8 cellular contexts compared by ENCODE assay signal in the genomic region with DNA sequence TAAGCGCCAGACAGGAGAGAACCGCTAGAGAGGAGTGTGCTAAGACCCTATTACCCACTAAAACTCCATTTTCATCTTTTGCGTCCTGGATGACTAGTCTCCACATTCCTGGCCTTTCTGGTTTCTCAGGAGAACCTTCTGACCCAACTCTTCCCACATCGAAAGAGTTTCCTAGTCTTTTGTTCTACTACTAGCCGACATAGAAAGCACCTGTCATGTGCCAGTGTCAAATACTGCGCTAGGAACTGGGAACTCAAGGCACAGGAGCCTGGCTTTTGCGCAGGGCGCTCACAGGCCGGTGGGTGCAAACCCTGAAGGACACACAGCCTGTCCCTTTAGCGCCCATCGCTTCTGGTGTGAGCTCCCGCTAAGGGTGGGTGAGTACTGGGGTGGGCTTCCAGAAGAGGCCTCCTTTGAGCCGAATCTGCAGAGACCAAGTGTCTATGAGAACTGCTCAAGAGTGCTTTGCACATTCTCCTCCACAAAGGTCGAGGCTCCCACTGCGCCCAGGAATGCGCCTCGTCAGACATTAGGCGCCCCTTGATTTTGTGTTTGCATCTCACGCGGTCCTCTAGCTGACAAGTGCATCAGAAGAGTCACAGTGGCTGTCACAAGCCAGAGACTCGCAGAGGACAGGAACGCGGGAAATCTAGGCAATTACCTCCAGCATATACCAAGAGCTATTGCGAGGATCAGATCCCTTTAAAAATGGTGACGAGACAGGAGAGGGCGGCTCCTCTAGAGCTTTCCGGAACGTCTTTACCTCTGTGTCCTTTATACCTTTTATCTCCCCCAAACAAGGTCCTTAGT. TPM values are rescaled to one million over a fixed set of nuclear protein-coding genes. Genes with fewer than 3 reads are reported as not detected.
DNase-seq lines count a peak whose midpoint lies in the region; ATAC-seq, FAIRE-seq and TF ChIP-seq lines count a peak whose summit lies in the region.

No MANE protein-coding gene starts in this region.

- POLR2A ChIA-PET in K562 (lab: Yijun Ruan, JAX) = interaction anchor here (0.6 to 2.3 kb wide), 7 partner anchors 14 to 419 kb away, joined by 3 to 9 read pairs (median 3); a partner anchor contains a TSS

- peaks cover 4% of the 10 kb centered on the region for H3K9me1 ChIP-seq in K562 (ENCODE audit: control insufficient read depth, insufficient read depth, low read length)

- peak overlapping the region; percentile 74 for H3K4me3 ChIP-seq in K562

- H3K4me1 ChIP-seq in K562 (replicated peaks in 1 of 2; ENCODE audit: control insufficient read depth in 2 of 2, insufficient read depth in 2 of 2, low read length in 2 of 2) = peaks cover 23 to 60% of the 10 kb centered on the region in 2 experiments

- 2% methylated on average over 28 of the region's 28 CpGs for WGBS in K562 (ENCODE audit: insufficient coverage, low coverage, missing lambda C conversion rate)

- in situ Hi-C loops in K562 (cut with MboI) = no loop called here

- TF ChIP-seq RAD21 in K562 (CRISPR knock-in tag; conservative IDR thresholded peaks at IDR 0.05 in 1 of 2, IDR thresholded peaks at IDR 0.05 in 1 of 2) = no peak

- H3K9ac ChIP-seq in K562 (ENCODE audit: insufficient read depth in 1 of 2, low read depth in 2 of 2, low read length in 2 of 2) = peak overlapping the region; percentile 90 to 92

- no peak for TF ChIP-seq POLR2A in K562 (conservative IDR thresholded peaks at IDR 0.05)

- no peak for TF ChIP-seq CTCF in K562 (IDR thresholded peaks at IDR 0.05 in 2 of 3, conservative IDR thresholded peaks at IDR 0.05 in 1 of 3; ENCODE audit: insufficient read depth in 2 of 3, low read depth in 1 of 3, low read length in 3 of 3)

- peaks cover 87% of the 10 kb centered on the region for H3K79me2 ChIP-seq in K562 (ENCODE audit: control insufficient read depth, insufficient read depth, low read length)

- ATAC-seq in K562 (peak; percentile 7), HG03025 (IDR thresholded peaks at IDR 0.05; ENCODE audit: low FRiP score, unreplicated experiment) (no peak)

- no TSS peak for BruUV-seq in K562 (replicated peaks; lab: Mats Ljungman, UMichigan)

- DNase-seq in NCI-H510A treated with DMSO at 0.1 percent for 48 hours (lab: John Stamatoyannopoulos, UW) (peak; percentile 67), NCI-H510A (lab: John Stamatoyannopoulos, UW) (no peak), NCI-H345 (lab: John Stamatoyannopoulos, UW) (peak; percentile 71), K562 (ENCODE audit: extremely low read depth in 1 of 4, low spot score in 3 of 4) (peak in 1 of 4 experiments; percentile 72), lung microvascular endothelial cell (ENCODE audit: low read depth in 2 of 2) (peak; percentile 29 to 33), KG1 (lab: John Stamatoyannopoulos, UW) (no peak), HuH-7 (ENCODE audit: low spot score) (no peak)

- H3K9me3 ChIP-seq in K562 (replicated peaks; ENCODE audit: control insufficient read depth, insufficient read depth, low read depth, low read length) = no peaks in the 10 kb centered on the region

- intact Hi-C loops in K562 (cut with micrococcal nuclease) = loop anchor here (5.0 to 10.0 kb wide), 4 partner anchors 48 to 404 kb away; a partner anchor contains a TSS

- CTCF ChIA-PET in K562 (lab: Yijun Ruan, JAX; ENCODE audit: low intra/inter-chr PET ratio) = no interaction called here

- peak overlapping the region; percentile 67 for H2AFZ ChIP-seq in K562 (ENCODE audit: low read depth, low read length)

- H4K20me1 ChIP-seq in K562 (replicated peaks; ENCODE audit: control insufficient read depth, insufficient read depth, low read length) = peaks cover 6% of the 10 kb centered on the region

- TF ChIP-seq EP300 in K562 (IDR thresholded peaks at IDR 0.05; ENCODE audit: low read length) = no peak

- H3K36me3 ChIP-seq in K562 (ENCODE audit: control insufficient read depth, insufficient read depth, low read length) = peaks cover 17% of the 10 kb centered on the region

- peak overlapping the region; percentile 86 for H3K4me2 ChIP-seq in K562 (ENCODE audit: insufficient read depth, low read length)

- no peak for FAIRE-seq in K562 (lab: Jason Lieb, UNC)

- H3K27ac ChIP-seq in K562 (ENCODE audit: extremely low read depth, low read depth, low read length) = peak overlapping the region; percentile 86

- no peaks in the 10 kb centered on the region for H3K27me3 ChIP-seq in K562 (ENCODE audit: control insufficient read depth in 2 of 2, insufficient read depth in 2 of 2, low read length in 2 of 2)

RNA-seq across cellular contexts. Expression of a gene that starts 2.0 kb away (rescaled TPM):
- total RNA-seq in K562 (2011; cell fraction: chromatin; rRNA removed; ENCODE audit: low replicate concordance) = 28.6 and 81.3 TPM in 2 replicates
- total RNA-seq in K562 (2011; cell fraction: nucleolus; rRNA removed) = 130 and 156 TPM in 2 replicates
- 96.8 and 111 TPM in 2 replicates for total RNA-seq in K562 (2011; cell fraction: nucleoplasm; rRNA removed)
- total RNA-seq in K562 (2014; rRNA removed) (509 and 525 TPM in 2 replicates), K562 (2014; rRNA removed; fragmentation: Illumina TruSeq; extraction: Trizol) (498 and 574 TPM in 2 replicates), K562 (2015; rRNA removed; fragmentation: Illumina TruSeq; extraction: Trizol) (469 and 476 TPM in 2 replicates), K562 (2021) (460 and 522 TPM in 2 replicates), lung microvascular endothelial cell (354 and 411 TPM in 2 replicates)
- polyA plus RNA-seq in K562 (2011; rRNA removed) (331 and 538 TPM in 2 replicates), K562 (2014; fragmentation: Illumina TruSeq; extraction: Trizol) (538 and 584 TPM in 2 replicates), K562 (2014; fragmentation: Nextera tagmentation; extraction: Ambion mirVana) (1,000 to 10,000 TPM; 2,413 to 2,775 TPM), K562 (2014; rRNA removed) (729 and 824 TPM in 2 replicates)
- 662 and 1,258 TPM in 2 replicates for polyA plus RNA-seq in K562 (2011; cell fraction: cytosol; rRNA removed)
- 149 and 186 TPM in 2 replicates for polyA plus RNA-seq in K562 (2011; cell fraction: nucleus; rRNA removed)
- 361 and 450 TPM in 2 replicates for polyA plus RNA-seq in K562 (2012)
- 209 and 374 TPM in 2 replicates for polyA minus RNA-seq in K562 (2011; rRNA and poly(A)+ RNA removed)
- 99.7 and 217 TPM in 2 replicates for polyA minus RNA-seq in K562 (2011; cell fraction: cytosol; rRNA and poly(A)+ RNA removed)
- 36.3 and 46.2 TPM in 2 replicates for polyA minus RNA-seq in K562 (2011; cell fraction: nucleus; rRNA and poly(A)+ RNA removed)

RNA-seq across cellular contexts. Expression of a gene that starts 2.4 kb away (rescaled TPM):
- 12.2 and 22.3 TPM in 2 replicates for total RNA-seq in K562 (2011; cell fraction: chromatin; rRNA removed; ENCODE audit: low replicate concordance)
- 14.2 and 14.7 TPM in 2 replicates for total RNA-seq in K562 (2011; cell fraction: nucleolus; rRNA removed)
- 12.9 and 19.9 TPM in 2 replicates for total RNA-seq in K562 (2011; cell fraction: nucleoplasm; rRNA removed)
- total RNA-seq in K562 (2014; rRNA removed) (6.6 and 8.3 TPM in 2 replicates), K562 (2014; rRNA removed; fragmentation: Illumina TruSeq; extraction: Trizol) (3.0 and 3.7 TPM in 2 replicates), K562 (2015; rRNA removed; fragmentation: Illumina TruSeq; extraction: Trizol) (4.0 and 5.1 TPM in 2 replicates), K562 (2021) (33.4 and 33.7 TPM in 2 replicates), lung microvascular endothelial cell (3.7 and 3.8 TPM in 2 replicates)
- polyA plus RNA-seq in K562 (2011; rRNA removed) (5.9 and 7.0 TPM in 2 replicates), K562 (2014; fragmentation: Illumina TruSeq; extraction: Trizol) (14.0 and 17.8 TPM in 2 replicates), K562 (2014; fragmentation: Nextera tagmentation; extraction: Ambion mirVana) (1 to 10 TPM; 1.3 to 1.4 TPM), K562 (2014; rRNA removed) (17.1 and 20.3 TPM in 2 replicates)
- 7.1 and 19.3 TPM in 2 replicates for polyA plus RNA-seq in K562 (2011; cell fraction: cytosol; rRNA removed)
- 12.9 and 33.2 TPM in 2 replicates for polyA plus RNA-seq in K562 (2011; cell fraction: nucleus; rRNA removed)
- 22.2 and 28.1 TPM in 2 replicates for polyA plus RNA-seq in K562 (2012)
- 4.2 and 5.7 TPM in 2 replicates for polyA minus RNA-seq in K562 (2011; rRNA and poly(A)+ RNA removed)
- polyA minus RNA-seq in K562 (2011; cell fraction: cytosol; rRNA and poly(A)+ RNA removed) = 12.4 and 18.0 TPM in 2 replicates
- polyA minus RNA-seq in K562 (2011; cell fraction: nucleus; rRNA and poly(A)+ RNA removed) = 3.0 and 5.5 TPM in 2 replicates

RNA-seq across cellular contexts. Expression of a gene that starts 20.4 kb away (rescaled TPM):
- 5.3 and 11.2 TPM in 2 replicates for total RNA-seq in K562 (2011; cell fraction: chromatin; rRNA removed; ENCODE audit: low replicate concordance)
- 8.9 and 9.2 TPM in 2 replicates for total RNA-seq in K562 (2011; cell fraction: nucleolus; rRNA removed)
- 10.9 and 12.7 TPM in 2 replicates for total RNA-seq in K562 (2011; cell fraction: nucleoplasm; rRNA removed)
- total RNA-seq in K562 (2014; rRNA removed) (21.7 and 29.6 TPM in 2 replicates), K562 (2014; rRNA removed; fragmentation: Illumina TruSeq; extraction: Trizol) (7.2 and 11.7 TPM in 2 replicates), K562 (2015; rRNA removed; fragmentation: Illumina TruSeq; extraction: Trizol) (15.6 and 15.7 TPM in 2 replicates), K562 (2021) (60.7 and 78.7 TPM in 2 replicates), lung microvascular endothelial cell (3.5 and 3.6 TPM in 2 replicates)
- polyA plus RNA-seq in K562 (2011; rRNA removed) (13.0 and 20.5 TPM in 2 replicates), K562 (2014; fragmentation: Illumina TruSeq; extraction: Trizol) (15.0 and 29.4 TPM in 2 replicates), K562 (2014; fragmentation: Nextera tagmentation; extraction: Ambion mirVana) (10 to 100 TPM in 1 of 2 experiments, 1 to 10 TPM in 1; 5.0 to 10.7 TPM), K562 (2014; rRNA removed) (38.9 and 57.5 TPM in 2 replicates)
- polyA plus RNA-seq in K562 (2011; cell fraction: cytosol; rRNA removed) = 7.8 and 30.3 TPM in 2 replicates
- 6.0 and 11.9 TPM in 2 replicates for polyA plus RNA-seq in K562 (2011; cell fraction: nucleus; rRNA removed)
- polyA plus RNA-seq in K562 (2012) = 25.2 and 31.6 TPM in 2 replicates
- 2.4 and 3.5 TPM in 2 replicates for polyA minus RNA-seq in K562 (2011; rRNA and poly(A)+ RNA removed)
- polyA minus RNA-seq in K562 (2011; cell fraction: cytosol; rRNA and poly(A)+ RNA removed) = 4.8 and 12.4 TPM in 2 replicates
- 2.6 and 3.9 TPM in 2 replicates for polyA minus RNA-seq in K562 (2011; cell fraction: nucleus; rRNA and poly(A)+ RNA removed)

RNA-seq across cellular contexts. Expression of a gene that starts 45.4 kb away (rescaled TPM):
- 330 and 658 TPM in 2 replicates for total RNA-seq in K562 (2011; cell fraction: chromatin; rRNA removed; ENCODE audit: low replicate concordance)
- 248 and 270 TPM in 2 replicates for total RNA-seq in K562 (2011; cell fraction: nucleolus; rRNA removed)
- total RNA-seq in K562 (2011; cell fraction: nucleoplasm; rRNA removed) = 297 and 366 TPM in 2 replicates
- total RNA-seq in K562 (2014; rRNA removed) (31.4 and 34.9 TPM in 2 replicates), K562 (2014; rRNA removed; fragmentation: Illumina TruSeq; extraction: Trizol) (17.4 and 18.4 TPM in 2 replicates), K562 (2015; rRNA removed; fragmentation: Illumina TruSeq; extraction: Trizol) (22.7 and 23.6 TPM in 2 replicates), K562 (2021) (61.3 and 71.7 TPM in 2 replicates), lung microvascular endothelial cell (12.0 and 17.3 TPM in 2 replicates)
- polyA plus RNA-seq in K562 (2011; rRNA removed) (30.0 and 30.6 TPM in 2 replicates), K562 (2014; fragmentation: Illumina TruSeq; extraction: Trizol) (30.2 and 33.4 TPM in 2 replicates), K562 (2014; fragmentation: Nextera tagmentation; extraction: Ambion mirVana) (1 to 10 TPM; 3.1 to 3.4 TPM), K562 (2014; rRNA removed) (47.8 and 55.0 TPM in 2 replicates)
- polyA plus RNA-seq in K562 (2011; cell fraction: cytosol; rRNA removed) = 11.8 and 25.6 TPM in 2 replicates
- 127 and 214 TPM in 2 replicates for polyA plus RNA-seq in K562 (2011; cell fraction: nucleus; rRNA removed)
- polyA plus RNA-seq in K562 (2012) = 36.2 and 46.8 TPM in 2 replicates
- polyA minus RNA-seq in K562 (2011; rRNA and poly(A)+ RNA removed) = 20.1 and 32.9 TPM in 2 replicates
- 13.9 and 19.0 TPM in 2 replicates for polyA minus RNA-seq in K562 (2011; cell fraction: cytosol; rRNA and poly(A)+ RNA removed)
- 52.0 and 68.0 TPM in 2 replicates for polyA minus RNA-seq in K562 (2011; cell fraction: nucleus; rRNA and poly(A)+ RNA removed)

RNA-seq across cellular contexts. Expression of a gene that starts 48.8 kb away (rescaled TPM):
- total RNA-seq in K562 (2011; cell fraction: chromatin; rRNA removed; ENCODE audit: low replicate concordance) = 27.6 and 39.9 TPM in 2 replicates
- total RNA-seq in K562 (2011; cell fraction: nucleolus; rRNA removed) = 17.5 and 18.2 TPM in 2 replicates
- 23.2 and 28.6 TPM in 2 replicates for total RNA-seq in K562 (2011; cell fraction: nucleoplasm; rRNA removed)
- 14.4 and 18.1 TPM in 2 replicates for total RNA-seq in K562 (2014; rRNA removed)
- 24.0 and 24.1 TPM in 2 replicates for total RNA-seq in K562 (2014; rRNA removed; fragmentation: Illumina TruSeq; extraction: Trizol)
- 27.9 and 29.3 TPM in 2 replicates for total RNA-seq in K562 (2015; rRNA removed; fragmentation: Illumina TruSeq; extraction: Trizol)
- total RNA-seq in K562 (2021) = 25.8 and 29.9 TPM in 2 replicates
- 16.6 and 23.0 TPM in 2 replicates for polyA plus RNA-seq in K562 (2011; rRNA removed)
- polyA plus RNA-seq in K562 (2011; cell fraction: cytosol; rRNA removed) = 14.6 and 27.3 TPM in 2 replicates
- polyA plus RNA-seq in K562 (2011; cell fraction: nucleus; rRNA removed) = 34.1 and 43.1 TPM in 2 replicates
- polyA plus RNA-seq in K562 (2012) = 19.7 and 23.1 TPM in 2 replicates
- 25.5 and 29.6 TPM in 2 replicates for polyA plus RNA-seq in K562 (2014; fragmentation: Illumina TruSeq; extraction: Trizol)
- 1 to 10 TPM; 3.7 to 5.7 TPM for polyA plus RNA-seq in K562 (2014; fragmentation: Nextera tagmentation; extraction: Ambion mirVana)
- 17.9 and 27.2 TPM in 2 replicates for polyA plus RNA-seq in K562 (2014; rRNA removed)
- 35.1 and 73.8 TPM in 2 replicates for polyA minus RNA-seq in K562 (2011; rRNA and poly(A)+ RNA removed)
- 15.0 and 21.8 TPM in 2 replicates for polyA minus RNA-seq in K562 (2011; cell fraction: cytosol; rRNA and poly(A)+ RNA removed)
- polyA minus RNA-seq in K562 (2011; cell fraction: nucleus; rRNA and poly(A)+ RNA removed) = 7.5 and 10.6 TPM in 2 replicates
- 23.1 and 36.7 TPM in 2 replicates for total RNA-seq in lung microvascular endothelial cell

Comparison
In these comparisons a context has a peak if more than half of its experiments do, and no peak if none do; other contexts are left out.
1. DNase-seq: peak in NCI-H510A treated with DMSO at 0.1 percent for 48 hours (single experiment), NCI-H345 (single experiment) and lung microvascular endothelial cell (2 of 2); none in NCI-H510A (single experiment), KG1 (single experiment) and HuH-7 (single experiment).